ENCODE assay signal across 1 cellular context in the genomic region with DNA sequence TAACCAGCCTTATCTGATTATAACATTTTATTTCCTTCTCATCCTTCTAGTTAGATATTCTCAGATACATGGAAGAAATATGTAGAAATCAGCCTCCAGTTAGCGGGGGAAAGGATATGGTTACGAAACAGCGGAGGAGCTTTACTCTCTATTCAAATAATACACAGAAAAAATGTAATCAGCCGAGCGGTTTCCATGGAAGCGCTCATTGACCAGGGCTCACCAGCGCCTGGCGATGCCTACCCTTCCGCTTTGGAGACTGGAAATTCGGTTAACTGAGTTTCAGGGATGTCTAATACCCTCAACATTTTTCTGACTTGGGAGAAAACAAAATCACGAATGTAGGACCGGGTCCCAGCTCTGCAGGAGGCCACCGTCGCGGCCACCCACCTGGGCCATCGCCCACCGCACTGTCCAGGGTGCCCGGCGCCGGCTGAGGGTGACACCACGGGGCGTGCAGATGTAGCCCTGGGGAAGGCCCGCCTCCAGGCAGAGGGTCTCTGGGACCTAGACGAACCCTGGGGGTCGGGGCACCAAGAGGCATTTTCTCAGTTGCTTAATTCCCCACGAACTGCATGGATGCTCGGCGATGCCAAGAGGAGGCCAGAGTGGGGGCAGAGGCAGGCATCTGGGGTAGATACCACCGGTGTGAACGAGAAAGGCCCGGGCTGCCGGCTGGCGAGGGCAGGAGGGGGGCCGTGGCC.
TF ChIP-seq lines count a peak whose summit lies in the region.

No MANE protein-coding gene starts in this region.

TF ChIP-seq in IMR-90, 13 proteins besides CTCF, POLR2A, EP300 and RAD21 (continued from another document):
- TF ChIP-seq, protein P1, sequence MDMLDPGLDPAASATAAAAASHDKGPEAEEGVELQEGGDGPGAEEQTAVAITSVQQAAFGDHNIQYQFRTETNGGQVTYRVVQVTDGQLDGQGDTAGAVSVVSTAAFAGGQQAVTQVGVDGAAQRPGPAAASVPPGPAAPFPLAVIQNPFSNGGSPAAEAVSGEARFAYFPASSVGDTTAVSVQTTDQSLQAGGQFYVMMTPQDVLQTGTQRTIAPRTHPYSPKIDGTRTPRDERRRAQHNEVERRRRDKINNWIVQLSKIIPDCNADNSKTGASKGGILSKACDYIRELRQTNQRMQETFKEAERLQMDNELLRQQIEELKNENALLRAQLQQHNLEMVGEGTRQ (IDR thresholded peaks at IDR 0.05; ENCODE audit: low read depth, low read length) = no peak
- TF ChIP-seq RFX5 (IDR thresholded peaks at IDR 0.05; ENCODE audit: low read depth, low read length) (no peak), RCOR1 (IDR thresholded peaks at IDR 0.05; ENCODE audit: insufficient replicate concordance, low read length) (no peak), MAFK (IDR thresholded peaks at IDR 0.05; ENCODE audit: low read depth, low read length) (no peak), BHLHE40 (IDR thresholded peaks at IDR 0.05; ENCODE audit: low read depth, low read length) (no peak), MXI1 (IDR thresholded peaks at IDR 0.05; ENCODE audit: borderline replicate concordance, low read depth, low read length) (no peak), MAZ (IDR thresholded peaks at IDR 0.05; ENCODE audit: borderline replicate concordance, low read depth, low read length) (no peak), NFE2L2 (IDR thresholded peaks at IDR 0.05; ENCODE audit: low read depth, low read length) (no peak), SMC3 (IDR thresholded peaks at IDR 0.05; ENCODE audit: low read depth, low read length) (no peak)
- TF ChIP-seq, protein P2, sequence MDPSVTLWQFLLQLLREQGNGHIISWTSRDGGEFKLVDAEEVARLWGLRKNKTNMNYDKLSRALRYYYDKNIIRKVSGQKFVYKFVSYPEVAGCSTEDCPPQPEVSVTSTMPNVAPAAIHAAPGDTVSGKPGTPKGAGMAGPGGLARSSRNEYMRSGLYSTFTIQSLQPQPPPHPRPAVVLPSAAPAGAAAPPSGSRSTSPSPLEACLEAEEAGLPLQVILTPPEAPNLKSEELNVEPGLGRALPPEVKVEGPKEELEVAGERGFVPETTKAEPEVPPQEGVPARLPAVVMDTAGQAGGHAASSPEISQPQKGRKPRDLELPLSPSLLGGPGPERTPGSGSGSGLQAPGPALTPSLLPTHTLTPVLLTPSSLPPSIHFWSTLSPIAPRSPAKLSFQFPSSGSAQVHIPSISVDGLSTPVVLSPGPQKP (IDR thresholded peaks at IDR 0.05; ENCODE audit: borderline replicate concordance, low read depth, low read length) = no peak
